Comparison of ENCODE assay signal across 28 cellular contexts in the genomic region with DNA sequence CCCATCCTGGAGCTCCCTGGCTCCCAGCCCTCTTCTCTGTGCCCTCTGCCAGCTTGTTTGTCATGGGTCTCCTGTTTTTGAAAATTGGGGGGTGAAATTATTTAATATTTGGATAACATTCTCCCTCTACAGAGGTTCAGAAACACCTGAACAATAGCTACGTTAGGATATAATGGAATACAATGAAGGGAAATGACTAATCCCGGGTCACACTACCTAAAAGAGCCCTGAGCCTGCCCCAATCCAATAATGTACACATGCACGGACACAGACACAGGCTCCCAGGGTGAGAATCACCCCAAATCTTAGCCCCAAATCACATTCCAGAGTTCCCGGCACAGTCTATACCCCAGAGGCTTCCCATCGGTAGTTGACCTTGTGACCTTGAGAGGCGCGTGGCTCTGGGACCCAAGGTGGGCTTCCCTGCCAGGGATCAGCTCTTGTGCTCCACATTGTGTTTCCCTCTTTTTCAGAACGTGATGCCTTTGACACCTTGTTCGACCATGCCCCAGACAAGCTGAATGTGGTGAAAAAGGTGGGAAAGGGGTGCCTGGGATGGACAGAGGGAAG.
"Had no signal": no experiment of that assay in that cellular context is flagged by ENCODE, and none has a peak within 500 bp of the region (broad histone marks: within the 10 kb centered on the region; RNA-seq: fewer than 3 reads in every experiment).

No MANE protein-coding gene starts in this region.

- H3K9me3 Mint-ChIP-seq: immature natural killer cell; mesothelial cell of epicardium; natural killer cell treated with Interleukin-12 subunit alpha and Interleukin-12 subunit beta and Interleukin-15 and Interleukin-18, amount 100 ng/mL, for 72 hours; neural crest cell; stimulated activated naive CD8-positive, alpha-beta T cell treated with anti-CD3 and anti-CD28 coated beads, Interleukin-15, Interleukin-2, amounts not matched to agents 100 ng/mL and 50 ng/mL, for 24 hours had no signal

- DNase-seq: central memory CD4-positive, alpha-beta T cell; effector CD4-positive, alpha-beta T cell; esophagus squamous epithelium; foreskin melanocyte; glutamatergic neuron; hypothalamus; immature natural killer cell; left ventricle myocardium superior; mesenchymal stem cell; mucosa of descending colon; naive B cell; nucleus accumbens; ovary; right lobe of liver; small intestine; stimulated activated CD4-positive, alpha-beta T cell treated with anti-CD3 and anti-CD28 coated beads, Interleukin-15, amount 100 ng/mL, for 24 hours; stimulated activated CD4-positive, alpha-beta T cell treated with anti-CD3 and anti-CD28 coated beads, Interleukin-2, amount 100 ng/mL, for 48 hours; stimulated activated naive B cell treated with anti-CD40 and anti-IgM and Interleukin-4, amounts not matched to agents 10 μg/mL and 1 μg/mL and 100 μg/mL, for 72 hours had no signal

- H3K36me3 ChIP-seq: ovary, right lobe of liver had no signal

- H3K4me3 ChIP-seq: esophagus squamous epithelium, lung, mucosa of descending colon, ovary, right lobe of liver, thoracic aorta, tibial nerve, vagina had no signal

- H3K4me3 Mint-ChIP-seq: immature natural killer cell; mesothelial cell of epicardium; naive B cell; natural killer cell treated with Interleukin-12 subunit alpha and Interleukin-12 subunit beta and Interleukin-15 and Interleukin-18, amount 100 ng/mL, for 72 hours; neural crest cell; stimulated activated naive B cell treated with anti-CD40 and anti-IgM and Interleukin-4, amounts not matched to agents 10 μg/mL and 1 μg/mL and 100 μg/mL, for 72 hours; stimulated activated naive CD8-positive, alpha-beta T cell treated with anti-CD3 and anti-CD28 coated beads, Interleukin-15, Interleukin-2, amounts not matched to agents 100 ng/mL and 50 ng/mL, for 24 hours had no signal

- H3K9me3 ChIP-seq: esophagus squamous epithelium, mucosa of descending colon, ovary, right lobe of liver, thoracic aorta, tibial nerve, vagina had no signal

- H3K4me1 ChIP-seq: right lobe of liver had no signal

- H3K27ac ChIP-seq: esophagus squamous epithelium, ovary, right lobe of liver, thoracic aorta, tibial nerve, vagina had no signal

- H3K4me1 Mint-ChIP-seq: immature natural killer cell; naive B cell; neural crest cell; stimulated activated naive B cell treated with anti-CD40 and anti-IgM and Interleukin-4, amounts not matched to agents 10 μg/mL and 1 μg/mL and 100 μg/mL, for 72 hours had no signal

- FAIRE-seq: colon, keratinocyte, small intestine had no signal

- H3K27me3 ChIP-seq: esophagus squamous epithelium, ovary, right lobe of liver, tibial nerve, vagina had no signal

- H3K36me3 Mint-ChIP-seq: immature natural killer cell; naive B cell; natural killer cell treated with Interleukin-12 subunit alpha and Interleukin-12 subunit beta and Interleukin-15 and Interleukin-18, amount 100 ng/mL, for 72 hours; stimulated activated naive B cell treated with anti-CD40 and anti-IgM and Interleukin-4, amounts not matched to agents 10 μg/mL and 1 μg/mL and 100 μg/mL, for 72 hours had no signal

- H3K27ac Mint-ChIP-seq: immature natural killer cell; mesothelial cell of epicardium; naive B cell; natural killer cell treated with Interleukin-12 subunit alpha and Interleukin-12 subunit beta and Interleukin-15 and Interleukin-18, amount 100 ng/mL, for 72 hours; stimulated activated naive B cell treated with anti-CD40 and anti-IgM and Interleukin-4, amounts not matched to agents 10 μg/mL and 1 μg/mL and 100 μg/mL, for 72 hours; stimulated activated naive CD8-positive, alpha-beta T cell treated with anti-CD3 and anti-CD28 coated beads, Interleukin-15, Interleukin-2, amounts not matched to agents 100 ng/mL and 50 ng/mL, for 24 hours had no signal

- H3K27me3 Mint-ChIP-seq: stimulated activated naive B cell treated with anti-CD40 and anti-IgM and Interleukin-4, amounts not matched to agents 10 μg/mL and 1 μg/mL and 100 μg/mL, for 72 hours had no signal
